ENCODE assay signal across 8 cellular contexts in genomic region chr2:223837290-223838061, GRCh38. TPM values are rescaled to one million over a fixed set of nuclear protein-coding genes. Genes with fewer than 3 reads are reported as not detected.
DNase-seq lines count a peak whose midpoint lies in the region; ATAC-seq and TF ChIP-seq lines count a peak whose summit lies in the region.

TSS of gene AP1S3 (minus strand) at chr2:223837582. CDS start at chr2:223837450, 132 bp downstream.

- peak within 1 kb of the TSS; percentile 39 to 87 (median 85) for H3K27ac ChIP-seq in body of pancreas
- H3K27ac ChIP-seq in iPS-20b (ENCODE audit: low read length), result no peak within 1 kb of the TSS
- peak within 1 kb of the TSS in 7 of 8 donors; percentile 65 to 90 (median 79) for H3K27ac ChIP-seq in spleen

- H3K27me3 ChIP-seq in body of pancreas (no peaks in the 10 kb centered on the region), iPS-20b (ENCODE audit: insufficient read depth, low read length) (no peaks in the 10 kb centered on the region), spleen (replicated peaks in 1 of 7) (no peaks in the 10 kb centered on the region)

- ATAC-seq in HG02884 (IDR thresholded peaks at IDR 0.05; ENCODE audit: unreplicated experiment) (peak; percentile 58), body of pancreas (peak; percentile 96)

- DNase-seq in NCI-H524 (lab: John Stamatoyannopoulos, UW) (peak; percentile 7 to 16), NCI-H524 treated with DMSO at 0.1 percent for 48 hours (lab: John Stamatoyannopoulos, UW) (no peak), NCI-H1694 treated with DMSO at 0.1 percent for 48 hours (lab: John Stamatoyannopoulos, UW) (peak; percentile 53), UCSD-AML1 (lab: John Stamatoyannopoulos, UW; ENCODE audit: unreplicated experiment) (peak; percentile 25), body of pancreas (peak; percentile 86 to 92 (median 88)), spleen (peak; percentile 93)

- H3K36me3 ChIP-seq in body of pancreas (replicated peaks in 1 of 2; ENCODE audit: insufficient read depth in 1 of 2, low read depth in 2 of 2) (no peaks in the 10 kb centered on the region), iPS-20b (ENCODE audit: insufficient read depth, low read depth, low read length) (no peaks in the 10 kb centered on the region), spleen (peaks cover 0 to 12% (median 0%) of the 10 kb centered on the region in 6 donors)

- peak within 1 kb of the TSS; percentile 58 to 88 for H3K4me3 ChIP-seq in body of pancreas
- H3K4me3 ChIP-seq in iPS-20b (ENCODE audit: low read length), result peak within 1 kb of the TSS; percentile 94
- peak within 1 kb of the TSS; percentile 59 to 94 (median 80) for H3K4me3 ChIP-seq in spleen

- H3K9ac ChIP-seq in iPS-20b (ENCODE audit: low read depth, low read length), result peak within 1 kb of the TSS; percentile 85

- H3K4me1 ChIP-seq in body of pancreas, result peaks cover 13% of the 10 kb centered on the region
- peaks cover 11% of the 10 kb centered on the region for H3K4me1 ChIP-seq in iPS-20b (ENCODE audit: insufficient read depth, low read length)
- peaks cover 4 to 53% (median 29%) of the 10 kb centered on the region in 6 donors for H3K4me1 ChIP-seq in spleen

- TF ChIP-seq POLR2A in body of pancreas (IDR thresholded peaks at IDR 0.05) (peak; percentile 28 to 70 (median 66)), spleen (IDR thresholded peaks at IDR 0.05) (no peak)

- TF ChIP-seq CTCF in body of pancreas (IDR thresholded peaks at IDR 0.05), result peak in 2 of 7 experiments; percentile 2 to 8
- no peak for TF ChIP-seq CTCF in spleen (IDR thresholded peaks at IDR 0.05 in 8 of 11, conservative IDR thresholded peaks at IDR 0.05 in 3 of 11)

- H3K9me3 ChIP-seq in body of pancreas, result no peaks in the 10 kb centered on the region
- H3K9me3 ChIP-seq in iPS-20b (ENCODE audit: insufficient read depth, low read depth, low read length), result no peaks in the 10 kb centered on the region
- H3K9me3 ChIP-seq in spleen, result no peaks in the 10 kb centered on the region

- intact Hi-C loops in body of pancreas (cut with DNase I), result no loop called here
- intact Hi-C loops in spleen (cut with DNase I; ENCODE audit: low total_unique reads), result no loop called here

- WGBS in body of pancreas, 2 donors, result 1 to 2% methylated on average over 47 to 53 of the region's 82 CpGs
- WGBS in spleen, 5 donors, result 0 to 2% (median 1%) methylated on average over 61 to 82 of the region's 82 CpGs

RNA-seq across cellular contexts. Expression of gene AP1S3, which starts in this region (rescaled TPM):
- total RNA-seq in body of pancreas (1 to 10 TPM; 2.0 to 8.3 TPM), spleen (10 to 100 TPM in 5 of 7 donors, 1 to 10 TPM in 2; 6.3 to 16.0 (median 12.7) TPM)
- 1 to 10 TPM; 2.4 to 6.7 (median 3.2) TPM for polyA plus RNA-seq in spleen

Comparison
In these comparisons a context has a peak if more than half of its experiments do, and no peak if none do; other contexts are left out.
1. POLR2A ChIP-seq: peak in body of pancreas (3 of 3); none in spleen (0 of 3).
2. Peak in every context shown above with its lines, with median percentiles within 50 percentile points of each other: H3K4me3 ChIP-seq.